8 cellular contexts compared by ENCODE assay signal in the genomic region with DNA sequence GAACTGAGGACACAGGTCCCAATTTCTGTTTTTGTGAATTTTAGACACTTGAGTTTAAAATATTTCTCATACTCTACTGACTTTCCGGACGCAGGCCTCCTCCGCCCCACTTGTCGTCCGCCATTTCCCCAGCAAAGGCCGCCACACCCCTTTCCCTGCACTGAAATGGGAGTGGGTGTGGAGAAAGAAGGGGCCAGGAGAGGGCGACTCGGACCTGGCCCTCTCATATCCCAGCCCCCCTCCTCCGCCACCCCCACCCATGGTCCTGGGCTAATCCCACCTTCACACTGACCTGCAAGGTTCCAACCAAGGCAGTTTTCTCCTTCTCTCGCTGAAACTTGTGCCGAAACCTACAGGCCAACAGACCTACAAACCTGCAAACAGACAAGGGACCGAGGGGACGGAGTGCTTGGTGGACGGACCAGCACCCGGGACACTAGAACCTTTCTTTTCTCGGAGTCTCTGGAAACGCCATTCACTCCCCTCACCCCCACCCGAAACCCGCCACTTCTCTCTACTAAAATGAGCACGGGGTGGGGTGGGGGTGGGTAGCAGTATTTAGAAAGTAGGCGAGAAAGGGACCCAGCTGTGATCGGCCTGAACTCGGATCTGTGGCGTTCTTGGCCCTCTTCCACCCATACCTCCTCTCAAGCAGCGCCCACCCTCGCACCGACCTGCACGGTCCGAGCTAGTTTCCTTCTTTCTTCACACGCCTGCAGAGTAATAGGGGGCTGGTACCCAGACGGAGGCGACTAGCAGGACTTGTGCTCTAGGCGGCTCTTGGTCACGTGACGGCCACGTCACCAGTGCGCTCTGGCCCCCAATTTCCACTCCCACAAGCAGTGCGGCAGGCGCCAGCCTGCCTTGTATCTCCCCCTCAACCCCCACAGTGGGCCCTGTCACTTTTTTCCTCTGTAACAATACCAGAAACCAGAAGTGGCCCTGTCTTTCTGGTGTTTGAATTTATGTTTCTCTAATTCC. TPM values are rescaled to one million over a fixed set of nuclear protein-coding genes. Genes with fewer than 3 reads are reported as not detected.
DNase-seq lines count a peak whose midpoint lies in the region; ATAC-seq, FAIRE-seq and TF ChIP-seq lines count a peak whose summit lies in the region.

A gene (minus strand): TSS at position 790 of the 981 bp plus-strand sequence. CDS start 1,380 bp downstream, outside the sequence.

- H3K36me3 ChIP-seq in ES-I3 (ENCODE audit: insufficient read depth, low read length) = no peaks in the 10 kb centered on the region
- H3K36me3 ChIP-seq in GM23248 (ENCODE audit: low read depth) = no peaks in the 10 kb centered on the region
- H3K36me3 ChIP-seq in pancreas = no peaks in the 10 kb centered on the region
- no peaks in the 10 kb centered on the region for H3K36me3 ChIP-seq in tibial nerve

- TF ChIP-seq EP300 in tibial nerve (IDR thresholded peaks at IDR 0.05) = peak in 1 of 2 donors; percentile 80

- H3K4me3 ChIP-seq in GM23248 (peak within 1 kb of the TSS; percentile 86), pancreas (peak within 1 kb of the TSS; percentile 31 to 53 (median 48)), tibial nerve (peak within 1 kb of the TSS; percentile 46 to 68 (median 56))

- H3F3A ChIP-seq in GM23248 (ENCODE audit: insufficient read depth) = no peaks in the 10 kb centered on the region

- peaks cover 4% of the 10 kb centered on the region for H3K36me3 Mint-ChIP-seq in activated naive CD4-positive, alpha-beta T cell treated with anti-CD3 and anti-CD28 coated beads, Interleukin-2, amount 10 ng/mL, durations not matched to agents 7 days and 5 days

- H3K9me2 ChIP-seq in GM23248 (ENCODE audit: insufficient read depth) = no peaks in the 10 kb centered on the region

- no peaks in the 10 kb centered on the region for H3K27me3 ChIP-seq in GM23248 (replicated peaks; ENCODE audit: insufficient read depth)
- H3K27me3 ChIP-seq in pancreas = no peaks in the 10 kb centered on the region
- H3K27me3 ChIP-seq in tibial nerve = peaks cover 0 to 5% of the 10 kb centered on the region in 2 donors

- in situ Hi-C loops in GM23248 (cut with MboI) = no loop called here

- no peak for FAIRE-seq in pancreas (lab: Jason Lieb, UNC)

- no peaks in the 10 kb centered on the region for H3K27me3 Mint-ChIP-seq in activated naive CD4-positive, alpha-beta T cell treated with anti-CD3 and anti-CD28 coated beads, Interleukin-2, amount 10 ng/mL, durations not matched to agents 7 days and 5 days

- H3K9me3 Mint-ChIP-seq in activated naive CD4-positive, alpha-beta T cell treated with anti-CD3 and anti-CD28 coated beads, Interleukin-2, amount 10 ng/mL, durations not matched to agents 7 days and 5 days = no peaks in the 10 kb centered on the region

- intact Hi-C loops in head of caudate nucleus (cut with DNase I) = no loop called here
- intact Hi-C loops in pancreas (cut with DNase I) = no loop called here

- peak; percentile 42 to 68 for TF ChIP-seq POLR2A in tibial nerve (IDR thresholded peaks at IDR 0.05)

- ATAC-seq in pancreas = peak; percentile 85 to 97 (median 94)

- H3K79me2 ChIP-seq in GM23248 (ENCODE audit: insufficient read depth) = peaks cover 17% of the 10 kb centered on the region

- peak; percentile 87 for DNase-seq in GM23248
- DNase-seq in LHCN-M2 (ENCODE audit: low read depth) = peak; percentile 57
- DNase-seq in SIG-M5 treated with dmso at 0.1 percent for 504 hours (lab: John Stamatoyannopoulos, UW; ENCODE audit: unreplicated experiment) = peak; percentile 75
- DNase-seq in activated naive CD4-positive, alpha-beta T cell treated with anti-CD3 and anti-CD28 coated beads, Interleukin-2, amount 10 ng/mL, durations not matched to agents 7 days and 5 days = peak; percentile 82
- DNase-seq in head of caudate nucleus = peak; percentile 69 to 91 (median 82)
- peak; percentile 66 to 75 (median 72) for DNase-seq in pancreas
- peak; percentile 62 to 70 for DNase-seq in tibial nerve (ENCODE audit: low spot score in 2 of 2)

- peak within 1 kb of the TSS; percentile 95 for H2AFZ ChIP-seq in GM23248

- H3K27ac ChIP-seq in GM23248 (peak within 1 kb of the TSS; percentile 75), pancreas (peak within 1 kb of the TSS; percentile 42 to 83 (median 63)), tibial nerve (peak within 1 kb of the TSS; percentile 71 to 90 (median 84))

- peak within 1 kb of the TSS; percentile 91 for H3K4me3 Mint-ChIP-seq in activated naive CD4-positive, alpha-beta T cell treated with anti-CD3 and anti-CD28 coated beads, Interleukin-2, amount 10 ng/mL, durations not matched to agents 7 days and 5 days

- no peaks in the 10 kb centered on the region for H3K9me3 ChIP-seq in ES-I3 (ENCODE audit: control insufficient read depth, insufficient read depth, low read length)
- H3K9me3 ChIP-seq in GM23248 (ENCODE audit: low read depth) = no peaks in the 10 kb centered on the region
- no peaks in the 10 kb centered on the region for H3K9me3 ChIP-seq in pancreas
- H3K9me3 ChIP-seq in tibial nerve = no peaks in the 10 kb centered on the region

- H3K4me1 Mint-ChIP-seq in activated naive CD4-positive, alpha-beta T cell treated with anti-CD3 and anti-CD28 coated beads, Interleukin-2, amount 10 ng/mL, durations not matched to agents 7 days and 5 days = peaks cover 22% of the 10 kb centered on the region

- H3K9ac ChIP-seq in ES-I3 (ENCODE audit: low read depth, low read length) (peak within 1 kb of the TSS; percentile 72), GM23248 (peak within 1 kb of the TSS; percentile 89)

- CTCF ChIA-PET in activated naive CD4-positive, alpha-beta T cell treated with anti-CD3 and anti-CD28 coated beads, Interleukin-2, amount 10 ng/mL, durations not matched to agents 7 days and 5 days (lab: Charles Lee) = interaction anchor here (2.4 kb wide), 1 partner anchor 141 kb away, joined by 7 read pairs; no protein-coding TSS in a partner anchor

- peak in 2 of 4 donors; percentile 13 to 15 for TF ChIP-seq CTCF in pancreas (IDR thresholded peaks at IDR 0.05)
- peak in 4 of 5 experiments; percentile 5 to 36 (median 25) for TF ChIP-seq CTCF in tibial nerve (IDR thresholded peaks at IDR 0.05)

- H3K4me1 ChIP-seq in ES-I3 (ENCODE audit: insufficient read depth, low read length) (peaks cover 26% of the 10 kb centered on the region), GM23248 (ENCODE audit: insufficient read depth) (0 out of 2 replicates have a peak, but pooled peaks cover 6% of the 10 kb centered on the region), pancreas (no peaks in the 10 kb centered on the region), tibial nerve (peaks cover 0 to 7% (median 0%) of the 10 kb centered on the region in 4 donors)

- peak within 1 kb of the TSS; percentile 92 for H3K27ac Mint-ChIP-seq in activated naive CD4-positive, alpha-beta T cell treated with anti-CD3 and anti-CD28 coated beads, Interleukin-2, amount 10 ng/mL, durations not matched to agents 7 days and 5 days

- H4K20me1 ChIP-seq in GM23248 (ENCODE audit: insufficient read depth) = no peaks in the 10 kb centered on the region

- peak within 1 kb of the TSS; percentile 85 for H3K4me2 ChIP-seq in GM23248 (ENCODE audit: unreplicated experiment)

- WGBS in GM23248 (ENCODE audit: low coverage in 1 of 2, low lambda C conversion rate in 2 of 2, missing lambda C conversion rate in 2 of 2), 2 experiments = 0 to 1% methylated on average over 18 to 37 of the region's 39 CpGs
- WGBS in pancreas, 2 donors = 0 to 37% methylated on average over 37 to 39 of the region's 39 CpGs
- 0 to 40% methylated on average over 14 to 39 of the region's 39 CpGs for WGBS in tibial nerve, 2 donors

RNA-seq across cellular contexts. Expression of the gene that starts here (rescaled TPM):
- 27.7 and 42.3 TPM in 2 replicates for total RNA-seq in GM23248 (2014; rRNA removed; shearing (Covaris generic))
- polyA plus RNA-seq in GM23248 (2016; fragmentation: Nextera tagmentation; extraction: Ambion mirVana) = 55.7 and 60.2 TPM in 2 replicates
- total RNA-seq in LHCN-M2 (2014; rRNA removed) = 32.8 and 33.5 TPM in 2 replicates
- polyA plus RNA-seq in LHCN-M2 (2012) = 94.0 TPM
- 10 to 100 TPM; 20.9 to 33.0 (median 26.0) TPM for total RNA-seq in pancreas
- 10 to 100 TPM; 15.7 to 34.5 TPM for polyA plus RNA-seq in pancreas
- total RNA-seq in tibial nerve = 10 to 100 TPM; 16.5 to 19.4 (median 16.8) TPM

Comparison
In these comparisons a context has a peak if more than half of its experiments do, and no peak if none do; other contexts are left out.
1. Peak in every context shown above with its lines: DNase-seq, ATAC-seq, H3K4me3 ChIP-seq and H3K27ac ChIP-seq.